8 cellular contexts compared by ENCODE assay signal in genomic region chr17:65556014-65556909, GRCh38. TPM values are rescaled to one million over a fixed set of nuclear protein-coding genes. Genes with fewer than 3 reads are reported as not detected.
DNase-seq lines count a peak whose midpoint lies in the region; ATAC-seq and TF ChIP-seq lines count a peak whose summit lies in the region.

No MANE protein-coding gene starts in this region.

- no peak for TF ChIP-seq POLR2A in prostate gland (IDR thresholded peaks at IDR 0.05)

- peaks cover 32% of the 10 kb centered on the region for H3K4me1 ChIP-seq in ES-I3 (ENCODE audit: insufficient read depth, low read length)
- no peaks in the 10 kb centered on the region for H3K4me1 ChIP-seq in RWPE2 (ENCODE audit: insufficient read depth, poor library complexity, severe bottlenecking)
- peaks cover 5% of the 10 kb centered on the region for H3K4me1 ChIP-seq in prostate gland (replicated peaks)

- ATAC-seq in RWPE2 (ENCODE audit: low read depth) (peak; percentile 45; the same call in 2 of the 3 replicates), left cardiac atrium (peak; percentile 23 to 33), GM21515 (IDR thresholded peaks at IDR 0.05; ENCODE audit: unreplicated experiment) (no peak)

- 37% methylated on average over 17 of the region's 17 CpGs for WGBS in prostate gland

- TF ChIP-seq CTCF in RWPE2 (IDR thresholded peaks at IDR 0.05; ENCODE audit: poor library complexity, severe bottlenecking) (peak; percentile 75), prostate gland (IDR thresholded peaks at IDR 0.05) (peak; percentile 67 to 87 (median 78))

- intact Hi-C loops in left cardiac atrium (cut with DNase I) (loop anchor here (5.0 to 10.0 kb wide), 2 partner anchors 91 to 264 kb away; no protein-coding TSS in a partner anchor), prostate gland (cut with DNase I) (loop anchor here (2.0 to 5.0 kb wide), 4 partner anchors 39 to 264 kb away; no protein-coding TSS in a partner anchor)

- H3K36me3 ChIP-seq in ES-I3 (ENCODE audit: insufficient read depth, low read length): peaks cover 5% of the 10 kb centered on the region
- no peaks in the 10 kb centered on the region for H3K36me3 ChIP-seq in RWPE2 (ENCODE audit: low read depth)
- H3K36me3 ChIP-seq in prostate gland: no peaks in the 10 kb centered on the region

- no peak overlapping the region for H3K27ac ChIP-seq in RWPE2 (ENCODE audit: poor library complexity, severe bottlenecking)
- peak overlapping the region; percentile 24 to 94 for H3K27ac ChIP-seq in prostate gland

- DNase-seq in HT1080 (ENCODE audit: low read depth): peak; percentile 31
- DNase-seq in RWPE2 (ENCODE audit: low spot score): no peak
- DNase-seq in activated naive CD4-positive, alpha-beta T cell treated with anti-CD3 and anti-CD28 coated beads, Interleukin-2, amount 50 U/mL, for 16 hours: peak; percentile 93
- DNase-seq in left cardiac atrium: peak; percentile 86
- DNase-seq in prostate gland (ENCODE audit: low spot score): peak; percentile 79
- peak; percentile 90 for DNase-seq in ureter (ENCODE audit: low spot score)

- H3K9me3 ChIP-seq in ES-I3 (ENCODE audit: control insufficient read depth, insufficient read depth, low read length) (no peaks in the 10 kb centered on the region), RWPE2 (ENCODE audit: severe bottlenecking) (no peaks in the 10 kb centered on the region), prostate gland (no peaks in the 10 kb centered on the region)

- H3K4me3 ChIP-seq in RWPE2 (ENCODE audit: severe bottlenecking) (no peak overlapping the region), prostate gland (peak overlapping the region in 1 of 2 donors; percentile 83)

- peak overlapping the region; percentile 21; the same call in 1 of the 2 replicates for H3K9ac ChIP-seq in ES-I3 (ENCODE audit: low read depth, low read length)

- H3K27me3 ChIP-seq in RWPE2 (ENCODE audit: insufficient read depth, poor library complexity, severe bottlenecking): peaks cover 45% of the 10 kb centered on the region
- no peaks in the 10 kb centered on the region for H3K27me3 ChIP-seq in prostate gland (replicated peaks; ENCODE audit: insufficient read depth)

RNA-seq across cellular contexts. Expression of gene AXIN2, which starts 5.2 kb away (rescaled TPM):
- 1.2 and 1.8 TPM in 2 replicates for total RNA-seq in HT1080 (2014; rRNA removed; shearing (Covaris generic))
- 0.35 and 0.79 TPM in 2 replicates for polyA plus RNA-seq in HT1080 (2015; cell fraction: cytosol; rRNA removed)
- polyA plus RNA-seq in HT1080 (2015; cell fraction: nucleus; rRNA removed): 0.91 and 1.4 TPM in 2 replicates
- total RNA-seq in left cardiac atrium (10 to 100 TPM; 16.4 to 28.5 TPM), prostate gland (10 to 100 TPM; 32.3 to 54.6 TPM), ureter (11.8 TPM)
